Comparison of ENCODE assay signal across 9 cellular contexts in the genomic region with DNA sequence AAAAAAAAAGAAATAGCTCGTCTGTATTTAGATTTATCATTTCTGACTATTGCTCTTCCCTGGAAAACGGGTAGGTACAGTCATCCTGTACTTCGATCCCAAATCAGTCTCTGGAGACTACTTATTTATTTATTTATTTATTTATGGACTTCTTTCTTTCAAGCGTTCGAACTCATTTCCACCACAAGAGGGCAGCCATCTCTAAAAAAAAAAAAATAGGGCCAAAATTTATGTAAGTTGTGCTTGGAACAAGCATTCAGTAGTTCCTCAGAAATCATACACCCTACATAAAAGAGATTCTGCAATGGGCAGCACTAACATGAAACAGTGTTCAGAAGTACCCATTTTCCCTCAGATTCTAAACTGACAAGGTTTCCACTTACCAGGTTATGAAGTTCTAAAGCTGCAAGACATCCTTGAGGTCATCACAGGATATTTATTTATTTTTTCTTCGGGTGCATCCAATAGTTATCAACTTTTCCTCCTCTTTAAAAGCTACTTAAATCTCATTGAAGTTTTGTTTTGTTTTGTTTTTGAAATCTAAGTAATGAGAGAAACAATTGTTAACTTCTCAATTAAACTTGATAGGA. TPM values are rescaled to one million over a fixed set of nuclear protein-coding genes. Genes with fewer than 3 reads are reported as not detected.
A peak's percentile ranks its signal among the peaks of the same experiment; 100 is the strongest.
DNase-seq lines count a peak whose midpoint lies in the region; ATAC-seq and TF ChIP-seq lines count a peak whose summit lies in the region.
"Had no signal": no experiment of that assay in that cellular context is flagged by ENCODE, and none has a peak within 500 bp of the region (broad histone marks: within the 10 kb centered on the region; RNA-seq: fewer than 3 reads in every experiment).

No MANE protein-coding gene starts in this region.

- peak; percentile 36 for TF ChIP-seq CTCF in GM20000 (IDR thresholded peaks at IDR 0.05; ENCODE audit: extremely low read depth, missing control alignments)
- peak; percentile 58 for TF ChIP-seq CTCF in astrocyte of the spinal cord (IDR thresholded peaks at IDR 0.05; ENCODE audit: low read depth, low read length)
- peak; percentile 49 to 73 (median 66) for TF ChIP-seq CTCF in right lobe of liver (IDR thresholded peaks at IDR 0.05)

- 2% methylated on average over 6 of the region's 6 CpGs for WGBS in right lobe of liver (ENCODE audit: insufficient coverage, low coverage, low lambda C conversion rate, missing lambda C conversion rate)

- H3K4me3 ChIP-seq in astrocyte of the spinal cord (ENCODE audit: low read depth, low read length) (no peak overlapping the region), right lobe of liver (no peak overlapping the region)

- DNase-seq in AG08395 (ENCODE audit: low spot score) (peak; percentile 27), GM20000 (ENCODE audit: low spot score) (peak; percentile 51), NCI-H2196 (lab: John Stamatoyannopoulos, UW; ENCODE audit: unreplicated experiment) (peak; percentile 48), astrocyte of the spinal cord (ENCODE audit: low read depth, low spot score) (peak; percentile 84), right lobe of liver (no peak)
- no peak for DNase-seq in effector memory CD8-positive, alpha-beta T cell

- H3K9me3 Mint-ChIP-seq in effector memory CD8-positive, alpha-beta T cell, result no peaks in the 10 kb centered on the region
- H3K9me3 Mint-ChIP-seq: stimulated activated naive CD8-positive, alpha-beta T cell treated with anti-CD3 and anti-CD28 coated beads, Interleukin-15, Interleukin-2, amounts not matched to agents 100 ng/mL and 50 ng/mL, for 24 hours had no signal

- peaks cover 19 to 31% of the 10 kb centered on the region in 2 donors for H3K27me3 Mint-ChIP-seq in effector memory CD8-positive, alpha-beta T cell

- intact Hi-C loops in right lobe of liver (cut with DNase I), result loop anchor here in 1 of 2 donors (10.0 kb wide), 1 partner anchor 131 kb away; no protein-coding TSS in a partner anchor

- no peaks in the 10 kb centered on the region for H3K36me3 ChIP-seq in right lobe of liver

- in situ Hi-C loops in astrocyte of the spinal cord (cut with HindIII; ENCODE audit: low sequenced_read_pairs), result no loop called here

- no peak overlapping the region for H3K27ac Mint-ChIP-seq in effector memory CD8-positive, alpha-beta T cell
- H3K27ac Mint-ChIP-seq: stimulated activated naive CD8-positive, alpha-beta T cell treated with anti-CD3 and anti-CD28 coated beads, Interleukin-15, Interleukin-2, amounts not matched to agents 100 ng/mL and 50 ng/mL, for 24 hours had no signal

- ATAC-seq in right lobe of liver, result peak; percentile 26 to 50 (median 31)
- no peak for ATAC-seq in HG03442 (IDR thresholded peaks at IDR 0.05; ENCODE audit: unreplicated experiment)
- no peak for ATAC-seq in effector memory CD8-positive, alpha-beta T cell (replicated peaks)
- no peak for ATAC-seq in GM21723 (IDR thresholded peaks at IDR 0.05; ENCODE audit: unreplicated experiment)

- peaks cover 0 to 12% (median 3%) of the 10 kb centered on the region in 4 donors for H3K4me1 ChIP-seq in right lobe of liver

- H3K36me3 Mint-ChIP-seq in effector memory CD8-positive, alpha-beta T cell (ENCODE audit: insufficient read depth), result no peaks in the 10 kb centered on the region

- peaks cover 0 to 4% of the 10 kb centered on the region in 2 donors for H3K4me1 Mint-ChIP-seq in effector memory CD8-positive, alpha-beta T cell (ENCODE audit: low read depth in 2 of 2)

- no peak for TF ChIP-seq POLR2A in right lobe of liver (IDR thresholded peaks at IDR 0.05)

- H3K9me3 ChIP-seq in right lobe of liver, result no peaks in the 10 kb centered on the region

- H3K4me3 Mint-ChIP-seq in effector memory CD8-positive, alpha-beta T cell, result no peak overlapping the region
- H3K4me3 Mint-ChIP-seq: stimulated activated naive CD8-positive, alpha-beta T cell treated with anti-CD3 and anti-CD28 coated beads, Interleukin-15, Interleukin-2, amounts not matched to agents 100 ng/mL and 50 ng/mL, for 24 hours had no signal

- peak overlapping the region in 1 of 3 donors; percentile 88 for H3K27ac ChIP-seq in right lobe of liver

- no peaks in the 10 kb centered on the region for H3K27me3 ChIP-seq in right lobe of liver

RNA-seq across cellular contexts. Expression of a gene that starts 1.9 kb away (rescaled TPM):
- 1 to 10 TPM; 1.4 to 9.3 (median 4.9) TPM for total RNA-seq in right lobe of liver

Comparison
In these comparisons a context has a peak if more than half of its experiments do, and no peak if none do; other contexts are left out.
1. DNase-seq: peak in AG08395 (single experiment), GM20000 (single experiment), NCI-H2196 (single experiment) and astrocyte of the spinal cord (single experiment); none in right lobe of liver (0 of 3) and effector memory CD8-positive, alpha-beta T cell (0 of 3).
2. ATAC-seq: peak in right lobe of liver (4 of 4); none in HG03442 (single experiment), effector memory CD8-positive, alpha-beta T cell (single experiment) and GM21723 (single experiment).
3. Peak in every context shown above with its lines, with median percentiles within 50 percentile points of each other: CTCF ChIP-seq.